In the genomic region with DNA sequence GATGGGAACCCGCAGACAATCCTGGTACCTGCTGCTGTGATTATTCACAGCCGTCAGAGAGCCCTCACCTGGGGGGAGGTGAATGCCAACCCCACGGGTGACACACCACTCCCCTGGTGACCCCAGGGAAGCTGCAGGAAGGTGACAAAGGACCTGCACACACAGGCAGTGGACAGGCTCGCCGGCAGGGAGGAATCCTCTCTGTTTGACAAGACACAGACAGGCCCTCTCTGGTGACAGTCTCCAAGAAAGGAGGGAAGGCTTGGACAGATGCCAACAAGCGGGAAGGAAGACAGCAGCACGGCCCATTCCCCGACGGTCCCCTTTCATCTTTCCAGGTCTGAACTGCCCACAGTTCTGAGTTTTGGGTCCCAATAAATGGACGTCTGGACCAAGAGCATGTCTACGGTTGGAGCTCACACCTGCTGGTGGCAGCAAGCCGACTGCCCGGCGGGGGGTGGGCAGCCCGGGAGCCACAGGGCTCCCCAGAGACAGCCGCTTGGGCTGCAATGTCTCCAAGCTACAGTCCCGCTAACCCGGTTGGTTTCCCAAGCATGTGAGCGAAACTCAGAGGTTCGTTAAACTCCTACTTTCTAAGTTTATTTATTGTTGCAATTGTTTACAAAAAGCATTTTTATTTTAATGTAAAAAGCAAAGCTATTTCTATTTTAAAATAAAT, we compare ENCODE assay signal across 13 cellular contexts. TPM values are rescaled to one million over a fixed set of nuclear protein-coding genes. Genes with fewer than 3 reads are reported as not detected.
DNase-seq lines count a peak whose midpoint lies in the region; ATAC-seq, FAIRE-seq and TF ChIP-seq lines count a peak whose summit lies in the region.
"Had no signal": no experiment of that assay in that cellular context is flagged by ENCODE, and none has a peak within 500 bp of the region (broad histone marks: within the 10 kb centered on the region; RNA-seq: fewer than 3 reads in every experiment).

No MANE protein-coding gene starts in this region.

- WGBS in K562 (ENCODE audit: insufficient coverage, low coverage, missing lambda C conversion rate) = 81% methylated on average over 10 of the region's 20 CpGs

- H3K4me1 ChIP-seq in K562 (replicated peaks in 1 of 2; ENCODE audit: control insufficient read depth in 2 of 2, insufficient read depth in 2 of 2, low read length in 2 of 2) (peaks cover 0 to 8% of the 10 kb centered on the region in 2 experiments; a peak in 1 of 5 replicates), stomach smooth muscle (ENCODE audit: control insufficient read depth, insufficient read depth, low read length) (peaks cover 35% of the 10 kb centered on the region)
- H3K4me1 ChIP-seq: left ventricle myocardium inferior, SJSA1 had no signal

- H3K9ac ChIP-seq in K562 (ENCODE audit: insufficient read depth in 1 of 2, low read depth in 2 of 2, low read length in 2 of 2) (no peak overlapping the region), stomach smooth muscle (ENCODE audit: low read length in 2 of 2) (no peak overlapping the region)

- H3K36me3 ChIP-seq in K562 (ENCODE audit: control insufficient read depth, insufficient read depth, low read length) (no peaks in the 10 kb centered on the region), stomach smooth muscle (ENCODE audit: control insufficient read depth in 2 of 2, insufficient read depth in 2 of 2, low read length in 2 of 2) (peaks cover 5 to 10% of the 10 kb centered on the region in 2 donors)
- H3K36me3 ChIP-seq: left ventricle myocardium inferior, ovary, SJSA1 had no signal

- no TSS peak for BruUV-seq in K562 (replicated peaks; lab: Mats Ljungman, UMichigan)

- no peaks in the 10 kb centered on the region for H3K27me3 ChIP-seq in K562 (ENCODE audit: control insufficient read depth in 2 of 2, insufficient read depth in 2 of 2, low read length in 2 of 2)
- H3K27me3 ChIP-seq in stomach smooth muscle (ENCODE audit: control insufficient read depth in 1 of 2, insufficient read depth in 2 of 2, low read length in 2 of 2) = no peaks in the 10 kb centered on the region
- H3K27me3 ChIP-seq: dorsolateral prefrontal cortex, gastroesophageal sphincter, ovary, SJSA1 had no signal

- H3K4me2 ChIP-seq in K562 (ENCODE audit: insufficient read depth, low read length) = no peak overlapping the region

- no peak for TF ChIP-seq EP300 in K562 (IDR thresholded peaks at IDR 0.05; ENCODE audit: low read length)

- ATAC-seq in HG03139 (IDR thresholded peaks at IDR 0.05; ENCODE audit: unreplicated experiment) = peak; percentile 35
- ATAC-seq in K562 = no peak
- no peak for ATAC-seq in HG02970 (IDR thresholded peaks at IDR 0.05; ENCODE audit: low FRiP score, unreplicated experiment)
- ATAC-seq: gastroesophageal sphincter had no signal

- no peaks in the 10 kb centered on the region for H3K9me1 ChIP-seq in K562 (ENCODE audit: control insufficient read depth, insufficient read depth, low read length)

- 0 out of 2 replicates have a peak, but pooled peaks cover 2% of the 10 kb centered on the region for H4K20me1 ChIP-seq in K562 (replicated peaks; ENCODE audit: control insufficient read depth, insufficient read depth, low read length)

- POLR2A ChIA-PET in K562 (lab: Yijun Ruan, JAX) = no interaction called here

- peak; percentile 62 for DNase-seq in activated effector memory CD4-positive, alpha-beta T cell treated with anti-CD3 and anti-CD28 coated beads, Interleukin-2, amount 50 U/mL, for 16 hours
- no peak for DNase-seq in activated effector memory CD4-positive, alpha-beta T cell treated with Interleukin-2 at 50 U/mL for 16 hours
- DNase-seq in K562 (ENCODE audit: extremely low read depth in 1 of 4, low spot score in 3 of 4) (no peak), COLO829 (ENCODE audit: low spot score) (no peak), MV-4-11 (lab: John Stamatoyannopoulos, UW) (no peak)
- DNase-seq: left ventricle myocardium inferior had no signal

- in situ Hi-C loops in K562 (cut with MboI) = no loop called here

- H3K27ac ChIP-seq in K562 (ENCODE audit: extremely low read depth, low read depth, low read length) (no peak overlapping the region), stomach smooth muscle (ENCODE audit: low read length) (peak overlapping the region; percentile 60)
- H3K27ac ChIP-seq: left ventricle myocardium inferior, ovary, SJSA1 had no signal

- TF ChIP-seq POLR2A in K562 (conservative IDR thresholded peaks at IDR 0.05) = no peak

- no peak overlapping the region for H2AFZ ChIP-seq in K562 (ENCODE audit: low read depth, low read length)

- H3K79me2 ChIP-seq in K562 (ENCODE audit: control insufficient read depth, insufficient read depth, low read length) = peaks cover 7% of the 10 kb centered on the region

- intact Hi-C loops in K562 (cut with micrococcal nuclease) = no loop called here

- H3K9me3 ChIP-seq in K562 (replicated peaks; ENCODE audit: control insufficient read depth, insufficient read depth, low read depth, low read length) (no peaks in the 10 kb centered on the region), stomach smooth muscle (ENCODE audit: control insufficient read depth in 2 of 2, low read length in 2 of 2) (no peaks in the 10 kb centered on the region)
- H3K9me3 ChIP-seq: gastroesophageal sphincter, left ventricle myocardium inferior, ovary, SJSA1 had no signal

- H3K4me3 ChIP-seq in K562 (no peak overlapping the region), stomach smooth muscle (ENCODE audit: low read length in 2 of 2) (no peak overlapping the region)
- H3K4me3 ChIP-seq: gastroesophageal sphincter, left ventricle myocardium inferior, ovary, SJSA1 had no signal

- TF ChIP-seq CTCF in K562 (IDR thresholded peaks at IDR 0.05 in 2 of 3, conservative IDR thresholded peaks at IDR 0.05 in 1 of 3; ENCODE audit: insufficient read depth in 2 of 3, low read depth in 1 of 3, low read length in 3 of 3) = no peak

- no peak for FAIRE-seq in K562 (lab: Jason Lieb, UNC)

- no peak for TF ChIP-seq RAD21 in K562 (CRISPR knock-in tag; conservative IDR thresholded peaks at IDR 0.05 in 1 of 2, IDR thresholded peaks at IDR 0.05 in 1 of 2)

- CTCF ChIA-PET in K562 (lab: Yijun Ruan, JAX; ENCODE audit: low intra/inter-chr PET ratio) = no interaction called here

TF ChIP-seq in K562, 482 proteins besides CTCF, POLR2A, EP300 and RAD21:
- TF ChIP-seq NFIC (IDR thresholded peaks at IDR 0.05) (peak; percentile 55), CBFA2T3 (IDR thresholded peaks at IDR 0.05) (no peak)

RNA-seq across cellular contexts. Expression of a gene that starts 31.8 kb away (rescaled TPM):
- 95.1 and 129 TPM in 2 replicates for total RNA-seq in K562 (2011; cell fraction: chromatin; rRNA removed; ENCODE audit: low replicate concordance)
- total RNA-seq in K562 (2011; cell fraction: nucleolus; rRNA removed) = 48.4 and 51.1 TPM in 2 replicates
- total RNA-seq in K562 (2011; cell fraction: nucleoplasm; rRNA removed) = 59.2 and 71.1 TPM in 2 replicates
- total RNA-seq in K562 (2014; rRNA removed) (4.9 and 5.3 TPM in 2 replicates), K562 (2014; rRNA removed; fragmentation: Illumina TruSeq; extraction: Trizol) (2.8 and 3.6 TPM in 2 replicates), K562 (2015; rRNA removed; fragmentation: Illumina TruSeq; extraction: Trizol) (4.3 and 6.0 TPM in 2 replicates), K562 (2021) (17.1 and 20.2 TPM in 2 replicates)
- polyA plus RNA-seq in K562 (2011; rRNA removed) (2.8 and 4.8 TPM in 2 replicates), K562 (2014; fragmentation: Illumina TruSeq; extraction: Trizol) (7.6 and 8.1 TPM in 2 replicates), K562 (2014; fragmentation: Nextera tagmentation; extraction: Ambion mirVana) (under 1 TPM; 0.11 to 0.21 TPM), K562 (2014; rRNA removed) (4.0 and 8.2 TPM in 2 replicates)
- 5.2 and 5.9 TPM in 2 replicates for polyA plus RNA-seq in K562 (2011; cell fraction: cytosol; rRNA removed)
- 27.3 and 36.9 TPM in 2 replicates for polyA plus RNA-seq in K562 (2011; cell fraction: nucleus; rRNA removed)
- 3.5 and 5.6 TPM in 2 replicates for polyA plus RNA-seq in K562 (2012)
- 11.6 and 12.9 TPM in 2 replicates for polyA minus RNA-seq in K562 (2011; rRNA and poly(A)+ RNA removed)
- 12.5 and 13.4 TPM in 2 replicates for polyA minus RNA-seq in K562 (2011; cell fraction: cytosol; rRNA and poly(A)+ RNA removed)
- polyA minus RNA-seq in K562 (2011; cell fraction: nucleus; rRNA and poly(A)+ RNA removed) = 32.2 and 34.9 TPM in 2 replicates
